25 cellular contexts compared by ENCODE assay signal in the genomic region with DNA sequence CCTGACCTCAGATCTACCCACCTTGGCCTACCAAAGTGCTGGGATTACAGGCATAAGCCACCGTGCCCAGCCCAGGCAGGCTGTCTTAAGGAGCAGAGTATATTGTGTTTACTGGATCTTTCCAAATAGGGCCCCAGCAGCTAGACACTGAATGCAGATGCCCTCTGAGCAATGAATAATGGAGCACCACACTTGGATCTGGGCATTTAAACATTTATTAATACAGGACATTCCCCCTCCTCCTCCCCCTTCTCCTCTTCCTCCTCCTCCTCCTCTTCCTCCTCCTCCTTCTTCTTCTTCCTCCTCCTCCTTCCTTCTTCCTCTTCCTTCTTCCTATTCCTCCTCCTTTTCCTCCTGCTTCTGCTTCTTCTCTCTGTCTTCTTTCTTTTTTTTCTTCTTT. TPM values are rescaled to one million over a fixed set of nuclear protein-coding genes. Genes with fewer than 3 reads are reported as not detected.
DNase-seq lines count a peak whose midpoint lies in the region; ATAC-seq, FAIRE-seq and TF ChIP-seq lines count a peak whose summit lies in the region.
"Had no signal": no experiment of that assay in that cellular context is flagged by ENCODE, and none has a peak within 500 bp of the region (broad histone marks: within the 10 kb centered on the region; RNA-seq: fewer than 3 reads in every experiment).

No MANE protein-coding gene starts in this region.

- DNase-seq in HepG2 (ENCODE audit: low spot score) (no peak), right lobe of liver (no peak), K562 (ENCODE audit: extremely low read depth in 1 of 4, low spot score in 3 of 4) (no peak), germinal center (ENCODE audit: low spot score) (no peak), NCI-H2081 (lab: John Stamatoyannopoulos, UW) (no peak)
- DNase-seq: ACHN; BE2C; C1 segment of cervical spinal cord; CD4-positive, alpha-beta memory T cell; CD4-positive, CD25-positive, alpha-beta regulatory T cell; CD8-positive, alpha-beta memory T cell; COR-L47; DMS 273 treated with DMSO at 0.1 percent for 48 hours; DMS153; DMS53; DMS79; DND-41; EL; GDM1 had no signal

- ATAC-seq in HepG2 (no peak), right lobe of liver (no peak), K562 (no peak)
- ATAC-seq: A549, GM12878 had no signal

- TF ChIP-seq CTCF in HepG2 (CRISPR knock-in tag; IDR thresholded peaks at IDR 0.05) (no peak), right lobe of liver (IDR thresholded peaks at IDR 0.05) (no peak), K562 (IDR thresholded peaks at IDR 0.05 in 2 of 3, conservative IDR thresholded peaks at IDR 0.05 in 1 of 3; ENCODE audit: insufficient read depth in 2 of 3, low read depth in 1 of 3, low read length in 3 of 3) (no peak)

- TF ChIP-seq RAD21 in HepG2 (CRISPR knock-in tag; IDR thresholded peaks at IDR 0.05) (no peak), K562 (CRISPR knock-in tag; conservative IDR thresholded peaks at IDR 0.05 in 1 of 2, IDR thresholded peaks at IDR 0.05 in 1 of 2) (no peak)

- H2AFZ ChIP-seq in HepG2 (ENCODE audit: low read length) (no peak overlapping the region), K562 (ENCODE audit: low read depth, low read length) (no peak overlapping the region)

- no peak overlapping the region for H3K4me3 ChIP-seq in HepG2 (replicated peaks in 1 of 3; ENCODE audit: insufficient read depth in 1 of 3, low read depth in 2 of 3, low read length in 3 of 3)
- no peak overlapping the region for H3K4me3 ChIP-seq in right lobe of liver
- H3K4me3 ChIP-seq in K562, result no peak overlapping the region
- H3K4me3 ChIP-seq: A549, BLaER1, GM12878 had no signal

- H4K20me1 ChIP-seq in HepG2 (ENCODE audit: insufficient read depth, low read length) (no peaks in the 10 kb centered on the region), K562 (replicated peaks; ENCODE audit: control insufficient read depth, insufficient read depth, low read length) (no peaks in the 10 kb centered on the region)
- H4K20me1 ChIP-seq: BLaER1 had no signal

- TF ChIP-seq EP300 in HepG2 (IDR thresholded peaks at IDR 0.05; ENCODE audit: low read depth in 2 of 2, low read length in 2 of 2) (no peak), HepG2 (CRISPR knock-in tag; IDR thresholded peaks at IDR 0.05; ENCODE audit: borderline replicate concordance) (no peak), K562 (IDR thresholded peaks at IDR 0.05; ENCODE audit: low read length) (no peak)

- WGBS in HepG2 (ENCODE audit: low lambda C conversion rate), result 80% methylated on average over 1 of the region's 1 CpG
- WGBS in right lobe of liver (ENCODE audit: insufficient coverage, low coverage, low lambda C conversion rate, missing lambda C conversion rate), result no CpG with 5 or more reads among the region's 1 CpG
- 0% methylated on average over 1 of the region's 1 CpG for WGBS in K562 (ENCODE audit: insufficient coverage, low coverage, missing lambda C conversion rate)

- no peaks in the 10 kb centered on the region for H3K9me3 ChIP-seq in HepG2 (ENCODE audit: low read length)
- no peaks in the 10 kb centered on the region for H3K9me3 ChIP-seq in right lobe of liver
- H3K9me3 ChIP-seq in K562 (replicated peaks; ENCODE audit: control insufficient read depth, insufficient read depth, low read depth, low read length), result no peaks in the 10 kb centered on the region
- H3K9me3 ChIP-seq: A549, BE2C, BLaER1 had no signal

- intact Hi-C loops in HepG2 (cut with micrococcal nuclease; ENCODE audit: unreplicated experiment) (no loop called here), right lobe of liver (cut with DNase I) (no loop called here), K562 (cut with micrococcal nuclease) (no loop called here)

- CTCF ChIA-PET in HepG2 (lab: Yijun Ruan, JAX; ENCODE audit: low intra/inter-chr PET ratio, low total read pairs) (no interaction called here), K562 (lab: Yijun Ruan, JAX; ENCODE audit: low intra/inter-chr PET ratio) (no interaction called here)

- POLR2A ChIA-PET in HepG2 (lab: Yijun Ruan, JAX), result no interaction called here
- POLR2A ChIA-PET in K562 (lab: Yijun Ruan, JAX), result interaction anchor here (0.7 kb wide), 1 partner anchor 59 kb away, joined by 4 read pairs; no protein-coding TSS in a partner anchor

- BruUV-seq in HepG2 (replicated peaks; lab: Mats Ljungman, UMichigan) (no TSS peak), K562 (replicated peaks; lab: Mats Ljungman, UMichigan) (no TSS peak)

- no peak overlapping the region for H3K27ac ChIP-seq in HepG2 (ENCODE audit: extremely low read length, insufficient read depth, low read length)
- no peak overlapping the region for H3K27ac ChIP-seq in right lobe of liver
- H3K27ac ChIP-seq in K562 (ENCODE audit: extremely low read depth, low read depth, low read length), result no peak overlapping the region
- H3K27ac ChIP-seq: 22Rv1, A549, BLaER1 had no signal

- in situ Hi-C loops in HepG2 (cut with HindIII; ENCODE audit: extremely low pct_ligation_motif_present, low pct_unique_long_range_greater_than_20kb) (no loop called here), K562 (cut with MboI) (no loop called here)

- no peaks in the 10 kb centered on the region for H3K79me2 ChIP-seq in HepG2 (ENCODE audit: insufficient read depth, low read length)
- no peaks in the 10 kb centered on the region for H3K79me2 ChIP-seq in K562 (ENCODE audit: control insufficient read depth, insufficient read depth, low read length)

- H3K27me3 ChIP-seq in HepG2 (ENCODE audit: control insufficient read depth in 1 of 2, insufficient read depth in 2 of 2, low read length in 2 of 2), result peaks cover 0 to 9% of the 10 kb centered on the region in 2 experiments; a peak in 2 of 5 replicates
- H3K27me3 ChIP-seq in right lobe of liver, result no peaks in the 10 kb centered on the region
- peaks cover 14 to 25% of the 10 kb centered on the region in 2 experiments; a peak in 4 of 5 replicates for H3K27me3 ChIP-seq in K562 (ENCODE audit: control insufficient read depth in 2 of 2, insufficient read depth in 2 of 2, low read length in 2 of 2)
- H3K27me3 ChIP-seq: BE2C, BLaER1 had no signal

- no peak for FAIRE-seq in HepG2 (lab: Jason Lieb, UNC)
- no peak for FAIRE-seq in K562 (lab: Jason Lieb, UNC)
- FAIRE-seq: A549, GM12878, GM12892, GM18507 had no signal

- H3K4me2 ChIP-seq in HepG2 (ENCODE audit: low read depth, low read length) (no peak overlapping the region), K562 (ENCODE audit: insufficient read depth, low read length) (no peak overlapping the region)
- H3K4me2 ChIP-seq: A549 had no signal

- no peak for TF ChIP-seq POLR2A in HepG2 (IDR thresholded peaks at IDR 0.05; ENCODE audit: insufficient read depth in 1 of 2, low read depth in 2 of 2, low read length in 2 of 2)
- TF ChIP-seq POLR2A in right lobe of liver (IDR thresholded peaks at IDR 0.05), result no peak
- TF ChIP-seq POLR2A in K562 (conservative IDR thresholded peaks at IDR 0.05), result no peak

- H3K9ac ChIP-seq in HepG2 (ENCODE audit: insufficient read depth, low read depth, low read length) (no peak overlapping the region), K562 (ENCODE audit: insufficient read depth in 1 of 2, low read depth in 2 of 2, low read length in 2 of 2) (no peak overlapping the region)
- H3K9ac ChIP-seq: BLaER1 had no signal

- H3K9me1 ChIP-seq in K562 (ENCODE audit: control insufficient read depth, insufficient read depth, low read length), result no peaks in the 10 kb centered on the region

- no peaks in the 10 kb centered on the region for H3K4me1 ChIP-seq in HepG2 (ENCODE audit: insufficient read depth, low read length)
- H3K4me1 ChIP-seq in right lobe of liver, result peaks cover 0 to 9% (median 2%) of the 10 kb centered on the region in 4 donors
- peaks cover 0 to 18% of the 10 kb centered on the region in 2 experiments; a peak in 2 of 5 replicates for H3K4me1 ChIP-seq in K562 (replicated peaks in 1 of 2; ENCODE audit: control insufficient read depth in 2 of 2, insufficient read depth in 2 of 2, low read length in 2 of 2)
- H3K4me1 ChIP-seq: A549, BE2C had no signal

- H3K36me3 ChIP-seq in HepG2 (replicated peaks in 1 of 2; ENCODE audit: control insufficient read depth in 1 of 2, insufficient read depth in 2 of 2, low read length in 2 of 2), result no peaks in the 10 kb centered on the region
- no peaks in the 10 kb centered on the region for H3K36me3 ChIP-seq in right lobe of liver
- no peaks in the 10 kb centered on the region for H3K36me3 ChIP-seq in K562 (ENCODE audit: control insufficient read depth, insufficient read depth, low read length)
- H3K36me3 ChIP-seq: BE2C, BLaER1 had no signal

RNA-seq across cellular contexts. Expression of gene CD83, which starts 34.2 kb away (rescaled TPM):
- total RNA-seq in HepG2 (2016; rRNA removed; fragmentation: Illumina TruSeq; extraction: Trizol), result 1.7 and 2.3 TPM in 2 replicates
- total RNA-seq in HepG2 (2016; cell fraction: cytosol; rRNA removed; fragmentation: Illumina TruSeq; extraction: Trizol; ENCODE audit: low read depth), result 1.1 and 1.2 TPM in 2 replicates
- total RNA-seq in HepG2 (2016; cell fraction: insoluble cytoplasmic fraction; rRNA removed; fragmentation: Illumina TruSeq; extraction: Trizol), result 1.9 and 3.0 TPM in 2 replicates
- 2.0 and 2.5 TPM in 2 replicates for total RNA-seq in HepG2 (2016; cell fraction: membrane; rRNA removed; fragmentation: Illumina TruSeq; extraction: Trizol)
- 2.2 and 2.3 TPM in 2 replicates for total RNA-seq in HepG2 (2016; cell fraction: nucleus; rRNA removed; fragmentation: Illumina TruSeq; extraction: Trizol)
- 0.46 and 0.51 TPM in 2 replicates for polyA plus RNA-seq in HepG2 (2011; rRNA removed)
- polyA plus RNA-seq in HepG2 (2011; cell fraction: cytosol; rRNA removed), result 0.28 and 0.55 TPM in 2 replicates
- polyA plus RNA-seq in HepG2 (2011; cell fraction: nucleus; rRNA removed), result 0.24 and 0.35 TPM in 2 replicates
- polyA plus RNA-seq in HepG2 (2012), result 0.89 and 1.4 TPM in 2 replicates
- polyA plus RNA-seq in HepG2 (2016; cell fraction: cytosol; fragmentation: Illumina TruSeq; extraction: Trizol; ENCODE audit: low read depth), result 0.74 and 0.84 TPM in 2 replicates
- 1.6 and 2.0 TPM in 2 replicates for polyA plus RNA-seq in HepG2 (2016; cell fraction: insoluble cytoplasmic fraction; fragmentation: Illumina TruSeq; extraction: Trizol; ENCODE audit: low read depth)
- 1.7 and 1.8 TPM in 2 replicates for polyA plus RNA-seq in HepG2 (2016; cell fraction: membrane; fragmentation: Illumina TruSeq; extraction: Trizol; ENCODE audit: low read depth)
- 2.8 and 3.1 TPM in 2 replicates for polyA plus RNA-seq in HepG2 (2016; cell fraction: nucleus; fragmentation: Illumina TruSeq; extraction: Trizol; ENCODE audit: insufficient read depth, low read depth)
- 0.36 and 7.7 TPM in 2 replicates for polyA minus RNA-seq in HepG2 (2011; rRNA and poly(A)+ RNA removed; ENCODE audit: low replicate concordance)
- polyA minus RNA-seq in HepG2 (2011; cell fraction: cytosol; rRNA and poly(A)+ RNA removed), result not detected in 2 replicates
- 0.37 TPM in 1 of 2 replicates, not detected in the other for polyA minus RNA-seq in HepG2 (2011; cell fraction: nucleus; rRNA and poly(A)+ RNA removed)
- total RNA-seq in right lobe of liver, result 1 to 10 TPM in 4 of 6 experiments, under 1 TPM in 2; 0.32 to 5.2 (median 1.1) TPM
- 2.9 and 4.0 TPM in 2 replicates for total RNA-seq in K562 (2011; cell fraction: chromatin; rRNA removed; ENCODE audit: low replicate concordance)
- 1.4 and 1.8 TPM in 2 replicates for total RNA-seq in K562 (2011; cell fraction: nucleolus; rRNA removed)
- 2.6 and 2.7 TPM in 2 replicates for total RNA-seq in K562 (2011; cell fraction: nucleoplasm; rRNA removed)
- total RNA-seq in K562 (2014; rRNA removed), result 3.1 and 3.7 TPM in 2 replicates
- total RNA-seq in K562 (2014; rRNA removed; fragmentation: Illumina TruSeq; extraction: Trizol), result 3.1 and 3.3 TPM in 2 replicates
- 3.8 and 4.3 TPM in 2 replicates for total RNA-seq in K562 (2015; rRNA removed; fragmentation: Illumina TruSeq; extraction: Trizol)
- 3.2 and 3.4 TPM in 2 replicates for total RNA-seq in K562 (2021)
- polyA plus RNA-seq in K562 (2011; rRNA removed), result 1.5 and 2.5 TPM in 2 replicates
- polyA plus RNA-seq in K562 (2011; cell fraction: cytosol; rRNA removed), result 1.1 and 1.2 TPM in 2 replicates
- polyA plus RNA-seq in K562 (2011; cell fraction: nucleus; rRNA removed), result 1.1 and 1.2 TPM in 2 replicates
- 3.6 and 4.1 TPM in 2 replicates for polyA plus RNA-seq in K562 (2012)
- polyA plus RNA-seq in K562 (2014; fragmentation: Illumina TruSeq; extraction: Trizol), result 3.3 and 3.6 TPM in 2 replicates
- polyA plus RNA-seq in K562 (2014; fragmentation: Nextera tagmentation; extraction: Ambion mirVana), result 1 to 10 TPM; 3.6 to 4.1 TPM
- polyA plus RNA-seq in K562 (2014; rRNA removed), result 2.6 and 2.8 TPM in 2 replicates
- polyA minus RNA-seq in K562 (2011; rRNA and poly(A)+ RNA removed), result 1.8 and 2.0 TPM in 2 replicates
- polyA minus RNA-seq in K562 (2011; cell fraction: cytosol; rRNA and poly(A)+ RNA removed), result 0.48 and 0.91 TPM in 2 replicates
- 0.67 and 0.78 TPM in 2 replicates for polyA minus RNA-seq in K562 (2011; cell fraction: nucleus; rRNA and poly(A)+ RNA removed)

Comparison
In these comparisons a context has a peak if more than half of its experiments do, and no peak if none do; other contexts are left out.
1. Of the 241 proteins assayed by ChIP-seq in both HepG2 and K562: peak only in HepG2: none; only in K562: PCBP1 and PCBP2; in both: HNRNPK; in neither: 238.